ENCODE assay signal across 8 cellular contexts in the genomic region with DNA sequence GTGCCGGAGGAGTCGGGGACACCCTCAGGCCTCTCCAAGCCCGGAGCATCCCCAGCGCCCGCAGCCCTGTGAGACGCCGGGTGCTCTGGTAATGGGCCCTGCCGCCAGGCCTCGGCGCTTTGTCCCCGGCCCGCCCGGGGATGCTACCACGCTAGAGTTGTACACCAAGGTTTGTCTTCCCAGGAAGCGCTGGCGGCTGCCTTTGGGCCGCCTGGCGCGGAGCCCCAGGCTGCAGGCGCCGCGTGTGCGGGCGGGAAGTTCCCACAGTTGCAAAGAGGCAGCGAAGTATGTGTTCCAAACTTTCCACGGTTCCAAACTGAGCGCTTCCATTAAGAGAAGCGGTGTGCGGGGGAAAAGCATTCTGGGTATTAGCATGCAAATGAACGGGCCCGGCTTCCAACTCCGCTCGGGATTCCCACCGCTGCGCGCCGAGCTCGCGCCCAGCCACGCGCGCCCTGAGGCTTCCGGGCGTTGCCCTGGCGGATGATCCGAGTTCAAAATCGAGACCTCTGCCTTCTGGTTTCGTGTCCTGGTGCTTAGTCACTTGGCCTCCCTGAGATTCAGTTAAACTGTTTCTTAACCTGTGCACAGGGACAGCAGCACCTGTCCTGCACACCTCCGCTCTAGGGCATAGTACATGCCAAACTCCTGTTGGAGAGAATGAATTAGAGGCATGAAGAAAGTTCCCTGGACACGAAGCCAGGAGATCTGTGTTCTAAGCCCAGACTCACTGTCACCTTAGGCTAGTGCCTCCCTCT. TPM values are rescaled to one million over a fixed set of nuclear protein-coding genes. Genes with fewer than 3 reads are reported as not detected.
DNase-seq lines count a peak whose midpoint lies in the region; ATAC-seq, FAIRE-seq and TF ChIP-seq lines count a peak whose summit lies in the region.

No MANE protein-coding gene starts in this region.

- CTCF ChIA-PET in PC-3 (lab: Charles Lee) = no interaction called here

- H3K36me3 ChIP-seq in PC-3 (ENCODE audit: low read depth, low read length) (no peaks in the 10 kb centered on the region), esophagus muscularis mucosa (peaks cover 0 to 14% (median 7%) of the 10 kb centered on the region in 4 donors), muscle layer of colon (ENCODE audit: insufficient read depth, low read length) (peaks cover 7% of the 10 kb centered on the region)

- H3K4me3 ChIP-seq in PC-3 (ENCODE audit: low read length) (peak overlapping the region; percentile 76), esophagus muscularis mucosa (peak overlapping the region; percentile 57 to 79 (median 70)), muscle layer of colon (ENCODE audit: low read depth in 1 of 2, low read length in 2 of 2) (peak overlapping the region; percentile 69 to 72)

- peak overlapping the region; percentile 38 for H3K27ac Mint-ChIP-seq in activated T-cell treated with anti-CD3 and anti-CD28 coated beads, Interleukin-2, amount 50 U/mL, for 72 hours
- H3K27ac Mint-ChIP-seq in stimulated activated naive B cell treated with anti-CD40 and anti-IgM and Interleukin-4, amounts not matched to agents 10 μg/mL and 1 μg/mL and 100 μg/mL, for 72 hours = peak overlapping the region; percentile 97

- peaks cover 30% of the 10 kb centered on the region for H3K4me1 Mint-ChIP-seq in activated T-cell treated with anti-CD3 and anti-CD28 coated beads, Interleukin-2, amount 50 U/mL, for 72 hours (ENCODE audit: low read depth)
- peaks cover 29 to 39% of the 10 kb centered on the region in 2 donors for H3K4me1 Mint-ChIP-seq in stimulated activated naive B cell treated with anti-CD40 and anti-IgM and Interleukin-4, amounts not matched to agents 10 μg/mL and 1 μg/mL and 100 μg/mL, for 72 hours

- no peaks in the 10 kb centered on the region for H3K27me3 Mint-ChIP-seq in activated T-cell treated with anti-CD3 and anti-CD28 coated beads, Interleukin-2, amount 50 U/mL, for 72 hours (ENCODE audit: low read depth)
- no peaks in the 10 kb centered on the region for H3K27me3 Mint-ChIP-seq in stimulated activated naive B cell treated with anti-CD40 and anti-IgM and Interleukin-4, amounts not matched to agents 10 μg/mL and 1 μg/mL and 100 μg/mL, for 72 hours

- TF ChIP-seq POLR2A in esophagus muscularis mucosa (IDR thresholded peaks at IDR 0.05; ENCODE audit: low read depth) = no peak

- no peaks in the 10 kb centered on the region for H3K9me3 ChIP-seq in PC-3 (ENCODE audit: low read length)
- no peaks in the 10 kb centered on the region for H3K9me3 ChIP-seq in esophagus muscularis mucosa
- no peaks in the 10 kb centered on the region for H3K9me3 ChIP-seq in muscle layer of colon (ENCODE audit: low read length)

- H3K79me2 ChIP-seq in PC-3 (ENCODE audit: low read length) = peaks cover 37% of the 10 kb centered on the region

- peaks cover 0 to 7% of the 10 kb centered on the region in 2 donors for H3K36me3 Mint-ChIP-seq in activated T-cell treated with anti-CD3 and anti-CD28 coated beads, Interleukin-2, amount 50 U/mL, for 72 hours (ENCODE audit: insufficient read depth in 2 of 2)
- H3K36me3 Mint-ChIP-seq in stimulated activated naive B cell treated with anti-CD40 and anti-IgM and Interleukin-4, amounts not matched to agents 10 μg/mL and 1 μg/mL and 100 μg/mL, for 72 hours = peaks cover 21 to 29% of the 10 kb centered on the region in 2 donors

- H3K27me3 ChIP-seq in PC-3 (ENCODE audit: low read length) (no peaks in the 10 kb centered on the region), esophagus muscularis mucosa (no peaks in the 10 kb centered on the region), muscle layer of colon (ENCODE audit: control insufficient read depth in 1 of 2, insufficient read depth in 2 of 2, low read length in 2 of 2) (no peaks in the 10 kb centered on the region)

- H2AFZ ChIP-seq in PC-3 (ENCODE audit: low read length) = peak overlapping the region; percentile 63

- H3K9me3 Mint-ChIP-seq in activated T-cell treated with anti-CD3 and anti-CD28 coated beads, Interleukin-2, amount 50 U/mL, for 72 hours = no peaks in the 10 kb centered on the region
- H3K9me3 Mint-ChIP-seq in stimulated activated naive B cell treated with anti-CD40 and anti-IgM and Interleukin-4, amounts not matched to agents 10 μg/mL and 1 μg/mL and 100 μg/mL, for 72 hours = no peaks in the 10 kb centered on the region

- TF ChIP-seq CTCF in PC-3 (conservative IDR thresholded peaks at IDR 0.05; ENCODE audit: low read depth, low read length) (no peak), esophagus muscularis mucosa (IDR thresholded peaks at IDR 0.05) (no peak), D721Med (IDR thresholded peaks at IDR 0.05; ENCODE audit: insufficient read depth, missing control alignments) (no peak)

- H3K9ac ChIP-seq in PC-3 (ENCODE audit: low read length) = peak overlapping the region; percentile 79
- H3K9ac ChIP-seq in muscle layer of colon (ENCODE audit: low read length) = peak overlapping the region; percentile 86

- H3K4me1 ChIP-seq in PC-3 (ENCODE audit: insufficient read depth, low read length) (peaks cover 31% of the 10 kb centered on the region), esophagus muscularis mucosa (peaks cover 30 to 51% (median 40%) of the 10 kb centered on the region in 4 donors), muscle layer of colon (ENCODE audit: insufficient read depth, low read length) (peaks cover 27% of the 10 kb centered on the region)

- peak overlapping the region; percentile 65 for H3K27ac ChIP-seq in PC-3 (ENCODE audit: low read length)
- peak overlapping the region; percentile 82 to 88 (median 86) for H3K27ac ChIP-seq in esophagus muscularis mucosa (replicated peaks in 1 of 4)
- peak overlapping the region; percentile 84 for H3K27ac ChIP-seq in muscle layer of colon (ENCODE audit: low read depth, low read length)

- POLR2A ChIA-PET in PC-3 (lab: Charles Lee; ENCODE audit: unreplicated experiment) = interaction anchor here (0.5 kb wide), 1 partner anchor 183 kb away, joined by 3 read pairs; no protein-coding TSS in a partner anchor

- H3F3A ChIP-seq in PC-3 (ENCODE audit: low read length, unreplicated experiment) = no peaks in the 10 kb centered on the region

- no TSS peak for BruUV-seq in PC-3 (replicated peaks; lab: Mats Ljungman, UMichigan)

- under 1% methylated on average over 33 of the region's 50 CpGs for WGBS in esophagus muscularis mucosa

- peak overlapping the region; percentile 89 to 90 for H3K4me3 Mint-ChIP-seq in activated T-cell treated with anti-CD3 and anti-CD28 coated beads, Interleukin-2, amount 50 U/mL, for 72 hours
- peak overlapping the region; percentile 87 to 93 for H3K4me3 Mint-ChIP-seq in stimulated activated naive B cell treated with anti-CD40 and anti-IgM and Interleukin-4, amounts not matched to agents 10 μg/mL and 1 μg/mL and 100 μg/mL, for 72 hours

- DNase-seq in COR-L47 (lab: John Stamatoyannopoulos, UW) (peak; percentile 82), HS-5 (ENCODE audit: low read depth) (peak; percentile 33), PC-3 (peak; percentile 70), esophagus muscularis mucosa (ENCODE audit: extremely low spot score) (no peak), D721Med (ENCODE audit: insufficient read length, low spot score) (no peak)
- DNase-seq in activated T-cell treated with anti-CD3 and anti-CD28 coated beads, Interleukin-2, amount 50 U/mL, for 72 hours = peak; percentile 53 to 63
- DNase-seq in stimulated activated naive B cell treated with anti-CD40 and anti-IgM and Interleukin-4, amounts not matched to agents 10 μg/mL and 1 μg/mL and 100 μg/mL, for 72 hours = peak; percentile 74

- no peaks in the 10 kb centered on the region for H3K9me2 ChIP-seq in PC-3 (replicated peaks; ENCODE audit: low read length)

- peaks cover 4% of the 10 kb centered on the region; the same call in 1 of the 2 replicates for H4K20me1 ChIP-seq in PC-3 (ENCODE audit: low read length)

- peak; percentile 37 for ATAC-seq in PC-3
- ATAC-seq in activated T-cell treated with anti-CD3 and anti-CD28 coated beads, Interleukin-2, amount 50 U/mL, for 72 hours (replicated peaks in 1 of 2) = peak; percentile 2 to 3
- ATAC-seq in stimulated activated naive B cell treated with anti-CD40 and anti-IgM and Interleukin-4, amounts not matched to agents 10 μg/mL and 1 μg/mL and 100 μg/mL, for 72 hours (replicated peaks) = peak; percentile 53 to 58

- no peak for TF ChIP-seq EP300 in esophagus muscularis mucosa (IDR thresholded peaks at IDR 0.05)

- H3K4me2 ChIP-seq in PC-3 (ENCODE audit: low read length) = peak overlapping the region; percentile 99

- FAIRE-seq in D721Med (lab: Jason Lieb, UNC) = no peak

- intact Hi-C loops in PC-3 (cut with micrococcal nuclease) = loop anchor here (5.0 kb wide), 1 partner anchor 145 kb away; no protein-coding TSS in a partner anchor
- intact Hi-C loops in esophagus muscularis mucosa (cut with DNase I) = loop anchor here (2.0 to 10.0 kb wide), 2 partner anchors 51 to 277 kb away; a partner anchor contains a TSS

RNA-seq across cellular contexts. Expression of a gene that starts 1.3 kb away (rescaled TPM):
- 31.3 and 40.7 TPM in 2 replicates for total RNA-seq in PC-3 (2014; rRNA removed)
- 10 to 100 TPM; 22.9 to 26.4 TPM for total RNA-seq in activated T-cell treated with anti-CD3 and anti-CD28 coated beads, Interleukin-2, amount 50 U/mL, for 72 hours
- 10 to 100 TPM; 12.9 to 20.6 (median 17.0) TPM for total RNA-seq in esophagus muscularis mucosa

RNA-seq across cellular contexts. Expression of a gene that starts 52.0 kb away (rescaled TPM):
- total RNA-seq in PC-3 (2014; rRNA removed) = 32.1 and 49.9 TPM in 2 replicates
- 100 to 1,000 TPM; 126 to 137 TPM for total RNA-seq in activated T-cell treated with anti-CD3 and anti-CD28 coated beads, Interleukin-2, amount 50 U/mL, for 72 hours
- total RNA-seq in esophagus muscularis mucosa = 10 to 100 TPM; 38.3 to 61.0 (median 53.0) TPM

RNA-seq across cellular contexts. Expression of a gene that starts 55.1 kb away (rescaled TPM):
- total RNA-seq in PC-3 (2014; rRNA removed) = 1.5 and 1.9 TPM in 2 replicates
- total RNA-seq in activated T-cell treated with anti-CD3 and anti-CD28 coated beads, Interleukin-2, amount 50 U/mL, for 72 hours = 10 to 100 TPM; 34.1 to 39.5 TPM
- total RNA-seq in esophagus muscularis mucosa = 10 to 100 TPM; 34.5 to 49.1 (median 39.8) TPM

Comparison
In these comparisons a context has a peak if more than half of its experiments do, and no peak if none do; other contexts are left out.
1. DNase-seq: peak in COR-L47 (single experiment), HS-5 (single experiment), PC-3 (single experiment), activated T-cell treated with anti-CD3 and anti-CD28 coated beads, Interleukin-2, amount 50 U/mL, for 72 hours (2 of 2) and stimulated activated naive B cell treated with anti-CD40 and anti-IgM and Interleukin-4, amounts not matched to agents 10 μg/mL and 1 μg/mL and 100 μg/mL, for 72 hours (single experiment); none in esophagus muscularis mucosa (single experiment) and D721Med (single experiment).
2. ATAC-seq: peak in every context shown above with its lines; median percentile 56 in stimulated activated naive B cell treated with anti-CD40 and anti-IgM and Interleukin-4, amounts not matched to agents 10 μg/mL and 1 μg/mL and 100 μg/mL, for 72 hours; 37 in PC-3; 2 in activated T-cell treated with anti-CD3 and anti-CD28 coated beads, Interleukin-2, amount 50 U/mL, for 72 hours.
3. RNA of a gene that starts 55.1 kb away (total RNA-seq): 34.5 to 49.1 TPM in esophagus muscularis mucosa and 34.1 to 39.5 TPM in activated T-cell treated with anti-CD3 and anti-CD28 coated beads, Interleukin-2, amount 50 U/mL, for 72 hours; 1.5 to 1.9 TPM in PC-3; every median in the first group is over 10 times any median in the second.
4. Peak in every context shown above with its lines, with median percentiles within 50 percentile points of each other: H3K27ac ChIP-seq and H3K4me3 ChIP-seq.